Comparison of ENCODE assay signal across 25 cellular contexts in genomic region chr2:108266218-108266617, GRCh38. TPM values are rescaled to one million over a fixed set of nuclear protein-coding genes. Genes with fewer than 3 reads are reported as not detected.
"Had no signal": no experiment of that assay in that cellular context is flagged by ENCODE, and none has a peak within 500 bp of the region (broad histone marks: within the 10 kb centered on the region; RNA-seq: fewer than 3 reads in every experiment).

No MANE protein-coding gene starts in this region.

- H3K9me3 Mint-ChIP-seq: activated CD4-positive, alpha-beta T cell treated with anti-CD3 and anti-CD28 coated beads, Interleukin-2, amount 10 ng/mL, durations not matched to agents 7 days and 5 days; activated naive CD4-positive, alpha-beta T cell treated with anti-CD3 and anti-CD28 coated beads, Interleukin-2, amount 10 ng/mL, durations not matched to agents 7 days and 5 days; activated naive CD8-positive, alpha-beta T cell treated with anti-CD3 and anti-CD28 coated beads, Interleukin-2, amount 50 U/mL, for 24 hours; brain; endodermal cell; natural killer cell treated with Interleukin-12 subunit alpha and Interleukin-12 subunit beta and Interleukin-15 and Interleukin-18, amount 100 ng/mL, for 72 hours; T-helper 1 cell treated with Interleukin-12 subunit alpha and Interleukin-12 subunit beta and Interleukin-4 antibody, amounts not matched to agents 30 μg/mL and 1 μg/mL, for 36 hours had no signal

- H3K4me1 Mint-ChIP-seq: activated CD4-positive, alpha-beta T cell treated with anti-CD3 and anti-CD28 coated beads, Interleukin-2, amount 10 ng/mL, durations not matched to agents 7 days and 5 days; activated naive CD4-positive, alpha-beta T cell treated with anti-CD3 and anti-CD28 coated beads, Interleukin-2, amount 10 ng/mL, durations not matched to agents 7 days and 5 days; activated naive CD8-positive, alpha-beta T cell treated with anti-CD3 and anti-CD28 coated beads, Interleukin-2, amount 50 U/mL, for 24 hours; brain; endodermal cell had no signal

- H3K4me3 ChIP-seq: dorsolateral prefrontal cortex, tibial artery had no signal

- DNase-seq: activated CD4-positive, alpha-beta T cell treated with anti-CD3 and anti-CD28 coated beads, Interleukin-2, amount 10 ng/mL, durations not matched to agents 7 days and 5 days; activated CD8-positive, alpha-beta memory T cell treated with anti-CD3 and anti-CD28 coated beads, Interleukin-2, amount 50 U/mL, for 48 hours; activated effector memory CD4-positive, alpha-beta T cell treated with Interleukin-2 at 50 U/mL for 16 hours; activated naive CD4-positive, alpha-beta T cell treated with anti-CD3 and anti-CD28 coated beads, Interleukin-2, amount 10 ng/mL, durations not matched to agents 7 days and 5 days; activated naive CD8-positive, alpha-beta T cell treated with anti-CD3 and anti-CD28 coated beads, Interleukin-2, amount 50 U/mL, for 24 hours; activated T-cell treated with anti-CD3 and anti-CD28 coated beads, Interleukin-2, amount 50 U/mL, for 48 hours; anterior cingulate cortex; caudate nucleus; dorsolateral prefrontal cortex; endodermal cell; foreskin fibroblast; hippocampal formation; nucleus accumbens; stimulated activated CD4-positive, alpha-beta T cell treated with anti-CD3 and anti-CD28 coated beads, Interleukin-2, amount 100 ng/mL, for 24 hours; stimulated activated naive CD4-positive, alpha-beta T cell treated with Interleukin-2 at 50 U/mL for 16 hours; substantia nigra; tibial artery had no signal

- H3K36me3 Mint-ChIP-seq: activated naive CD4-positive, alpha-beta T cell treated with anti-CD3 and anti-CD28 coated beads, Interleukin-2, amount 10 ng/mL, durations not matched to agents 7 days and 5 days; brain; natural killer cell treated with Interleukin-12 subunit alpha and Interleukin-12 subunit beta and Interleukin-15 and Interleukin-18, amount 100 ng/mL, for 72 hours had no signal

- H3K4me3 Mint-ChIP-seq: activated CD4-positive, alpha-beta T cell treated with anti-CD3 and anti-CD28 coated beads, Interleukin-2, amount 10 ng/mL, durations not matched to agents 7 days and 5 days; activated naive CD4-positive, alpha-beta T cell treated with anti-CD3 and anti-CD28 coated beads, Interleukin-2, amount 10 ng/mL, durations not matched to agents 7 days and 5 days; activated naive CD8-positive, alpha-beta T cell treated with anti-CD3 and anti-CD28 coated beads, Interleukin-2, amount 50 U/mL, for 24 hours; brain; endodermal cell; natural killer cell treated with Interleukin-12 subunit alpha and Interleukin-12 subunit beta and Interleukin-15 and Interleukin-18, amount 100 ng/mL, for 72 hours; T-helper 1 cell treated with Interleukin-12 subunit alpha and Interleukin-12 subunit beta and Interleukin-4 antibody, amounts not matched to agents 30 μg/mL and 1 μg/mL, for 36 hours had no signal

- H3K27me3 ChIP-seq: dorsolateral prefrontal cortex, tibial artery had no signal

- H3K36me3 ChIP-seq: tibial artery had no signal

- H3K9me3 ChIP-seq: tibial artery had no signal

- H3K27me3 Mint-ChIP-seq: brain had no signal

- H3K27ac Mint-ChIP-seq: activated CD4-positive, alpha-beta T cell treated with anti-CD3 and anti-CD28 coated beads, Interleukin-2, amount 10 ng/mL, durations not matched to agents 7 days and 5 days; activated naive CD4-positive, alpha-beta T cell treated with anti-CD3 and anti-CD28 coated beads, Interleukin-2, amount 10 ng/mL, durations not matched to agents 7 days and 5 days; activated naive CD8-positive, alpha-beta T cell treated with anti-CD3 and anti-CD28 coated beads, Interleukin-2, amount 50 U/mL, for 24 hours; endodermal cell; natural killer cell treated with Interleukin-12 subunit alpha and Interleukin-12 subunit beta and Interleukin-15 and Interleukin-18, amount 100 ng/mL, for 72 hours; T-helper 1 cell treated with Interleukin-12 subunit alpha and Interleukin-12 subunit beta and Interleukin-4 antibody, amounts not matched to agents 30 μg/mL and 1 μg/mL, for 36 hours had no signal

- ATAC-seq: activated CD4-positive, CD25-positive, alpha-beta regulatory T cell treated with anti-CD3 and anti-CD28 coated beads, Interleukin-2, amount 50 U/mL, for 24 hours; activated naive CD8-positive, alpha-beta T cell treated with anti-CD3 and anti-CD28 coated beads, Interleukin-2, amount 50 U/mL, for 24 hours; natural killer cell treated with Interleukin-12 subunit alpha and Interleukin-12 subunit beta and Interleukin-15 and Interleukin-18, amount 100 ng/mL, for 72 hours had no signal

RNA-seq across cellular contexts. Expression of gene SULT1C2, which starts 22.5 kb away (rescaled TPM):
- total RNA-seq: activated CD4-positive, alpha-beta T cell treated with anti-CD3 and anti-CD28 coated beads, Interleukin-2, amount 10 ng/mL, durations not matched to agents 7 days and 5 days; glomerular endothelial cell; natural killer cell treated with Interleukin-12 subunit alpha and Interleukin-12 subunit beta and Interleukin-15 and Interleukin-18, amount 100 ng/mL, for 72 hours had no signal

RNA-seq across cellular contexts. Expression of gene SULT1C3, which starts 26.4 kb away (rescaled TPM):
- total RNA-seq: activated CD4-positive, alpha-beta T cell treated with anti-CD3 and anti-CD28 coated beads, Interleukin-2, amount 10 ng/mL, durations not matched to agents 7 days and 5 days; dorsolateral prefrontal cortex; endodermal cell; glomerular endothelial cell; liver; mesenteric fat pad; natural killer cell treated with Interleukin-12 subunit alpha and Interleukin-12 subunit beta and Interleukin-15 and Interleukin-18, amount 100 ng/mL, for 72 hours; posterior vena cava had no signal
